17 cellular contexts compared by ENCODE assay signal in the genomic region with DNA sequence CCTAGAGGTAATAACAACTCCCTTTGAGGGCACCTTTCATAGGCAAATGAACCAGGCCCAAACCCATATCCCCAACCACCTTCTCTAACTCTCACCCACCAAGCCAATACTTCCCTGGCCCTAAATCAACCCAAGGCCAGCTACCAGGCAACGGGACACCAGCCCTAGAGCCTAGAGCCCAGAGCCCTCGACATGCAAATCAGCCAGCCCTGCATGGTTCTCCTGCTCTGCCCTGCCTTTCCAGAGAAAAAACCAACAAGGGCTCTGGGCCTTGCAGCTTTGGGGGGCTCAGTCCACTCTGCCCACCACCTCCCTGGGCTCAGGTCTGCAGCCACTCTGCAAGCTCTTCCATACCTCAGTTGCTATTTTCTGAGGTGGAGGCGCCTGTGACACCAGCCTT. TPM values are rescaled to one million over a fixed set of nuclear protein-coding genes. Genes with fewer than 3 reads are reported as not detected.
"Had no signal": no experiment of that assay in that cellular context is flagged by ENCODE, and none has a peak within 500 bp of the region (broad histone marks: within the 10 kb centered on the region; RNA-seq: fewer than 3 reads in every experiment).

No MANE protein-coding gene starts in this region.

- H3K36me3 Mint-ChIP-seq: stimulated activated memory B cell treated with anti-CD40 and anti-IgM and Interleukin-4, amounts not matched to agents 10 μg/mL and 1 μg/mL and 100 μg/mL, for 72 hours had no signal

- H3K4me3 ChIP-seq: ovary, right atrium auricular region, smooth muscle cell, tibial artery, upper lobe of left lung, vagina had no signal

- H3K4me2 ChIP-seq: smooth muscle cell had no signal

- DNase-seq: effector memory CD8-positive, alpha-beta T cell; erythroblast; foreskin keratinocyte; mesendoderm; naive thymus-derived CD4-positive, alpha-beta T cell; nucleus accumbens; stimulated activated CD4-positive, alpha-beta T cell treated with anti-CD3 and anti-CD28 coated beads, Interleukin-2, amount 100 ng/mL, for 48 hours; upper lobe of left lung had no signal

- H3K9me3 ChIP-seq: ovary, right atrium auricular region, tibial artery, upper lobe of left lung, vagina had no signal

- H3K4me3 Mint-ChIP-seq: dendritic cell treated with granulocyte-macrophage colony-stimulating factor and Interleukin-4, amounts not matched to agents 40 ng/mL and 50 ng/mL, for 4 days; effector memory CD8-positive, alpha-beta T cell; naive thymus-derived CD4-positive, alpha-beta T cell; stimulated activated memory B cell treated with anti-CD40 and anti-IgM and Interleukin-4, amounts not matched to agents 10 μg/mL and 1 μg/mL and 100 μg/mL, for 72 hours; stimulated activated naive CD8-positive, alpha-beta T cell treated with anti-CD3 and anti-CD28 coated beads, Interleukin-15, Interleukin-2, amounts not matched to agents 100 ng/mL and 50 ng/mL, for 24 hours had no signal

- H3K27ac ChIP-seq: foreskin keratinocyte, ovary, right atrium auricular region, tibial artery, upper lobe of left lung, vagina had no signal

- ATAC-seq: effector memory CD8-positive, alpha-beta T cell; foreskin keratinocyte; naive thymus-derived CD4-positive, alpha-beta T cell; stimulated activated memory B cell treated with anti-CD40 and anti-IgM and Interleukin-4, amounts not matched to agents 10 μg/mL and 1 μg/mL and 100 μg/mL, for 72 hours had no signal

- H3K36me3 ChIP-seq: ovary, right atrium auricular region, tibial artery, vagina had no signal

- H3K27me3 ChIP-seq: foreskin keratinocyte, ovary, right atrium auricular region, upper lobe of left lung, vagina had no signal

- H3K9me3 Mint-ChIP-seq: dendritic cell treated with granulocyte-macrophage colony-stimulating factor and Interleukin-4, amounts not matched to agents 40 ng/mL and 50 ng/mL, for 4 days; effector memory CD8-positive, alpha-beta T cell; naive thymus-derived CD4-positive, alpha-beta T cell; stimulated activated memory B cell treated with anti-CD40 and anti-IgM and Interleukin-4, amounts not matched to agents 10 μg/mL and 1 μg/mL and 100 μg/mL, for 72 hours; stimulated activated naive CD8-positive, alpha-beta T cell treated with anti-CD3 and anti-CD28 coated beads, Interleukin-15, Interleukin-2, amounts not matched to agents 100 ng/mL and 50 ng/mL, for 24 hours had no signal

- H3K27ac Mint-ChIP-seq: dendritic cell treated with granulocyte-macrophage colony-stimulating factor and Interleukin-4, amounts not matched to agents 40 ng/mL and 50 ng/mL, for 4 days; effector memory CD8-positive, alpha-beta T cell; stimulated activated memory B cell treated with anti-CD40 and anti-IgM and Interleukin-4, amounts not matched to agents 10 μg/mL and 1 μg/mL and 100 μg/mL, for 72 hours; stimulated activated naive CD8-positive, alpha-beta T cell treated with anti-CD3 and anti-CD28 coated beads, Interleukin-15, Interleukin-2, amounts not matched to agents 100 ng/mL and 50 ng/mL, for 24 hours had no signal

RNA-seq across cellular contexts. Expression of gene PIMREG, which starts 57.1 kb away (rescaled TPM):
- total RNA-seq: mononuclear cell had no signal
